In genomic region chr10:35700490-35700887, GRCh38 we compare ENCODE assay signal across 12 cellular contexts.
"Had no signal": no experiment of that assay in that cellular context is flagged by ENCODE, and none has a peak within 500 bp of the region (broad histone marks: within the 10 kb centered on the region; RNA-seq: fewer than 3 reads in every experiment).

No MANE protein-coding gene starts in this region.

- DNase-seq: activated CD4-positive, alpha-beta T cell treated with anti-CD3 and anti-CD28 coated beads, Interleukin-2, amount 10 ng/mL, durations not matched to agents 7 days and 5 days; activated gamma-delta T cell treated with Interleukin-2 at 50 U/mL for 16 hours; activated naive CD8-positive, alpha-beta T cell treated with anti-CD3 and anti-CD28 coated beads for 36 hours; amygdala; central memory CD4-positive, alpha-beta T cell; colonic mucosa; mesendoderm; nucleus accumbens had no signal

- H3K4me3 Mint-ChIP-seq: activated CD4-positive, alpha-beta T cell treated with anti-CD3 and anti-CD28 coated beads, Interleukin-2, amount 10 ng/mL, durations not matched to agents 7 days and 5 days; activated naive CD8-positive, alpha-beta T cell treated with anti-CD3 and anti-CD28 coated beads for 36 hours; brain; natural killer cell treated with Interleukin-12 subunit alpha and Interleukin-12 subunit beta and Interleukin-15 and Interleukin-18, amount 100 ng/mL, for 72 hours; stimulated activated effector memory CD8-positive, alpha-beta T cell treated with anti-CD3 and anti-CD28 coated beads, Interleukin-12 subunit alpha, Interleukin-12 subunit beta, amount 100 ng/mL, for 72 hours had no signal

- ATAC-seq: esophagus mucosa; natural killer cell treated with Interleukin-12 subunit alpha and Interleukin-12 subunit beta and Interleukin-15 and Interleukin-18, amount 100 ng/mL, for 72 hours; stimulated activated effector memory CD8-positive, alpha-beta T cell treated with anti-CD3 and anti-CD28 coated beads, Interleukin-12 subunit alpha, Interleukin-12 subunit beta, amount 100 ng/mL, for 72 hours had no signal

- H3K36me3 ChIP-seq: colonic mucosa had no signal

- H3K27me3 ChIP-seq: colonic mucosa had no signal

- H3K4me3 ChIP-seq: colonic mucosa had no signal

- H3K4me1 ChIP-seq: colonic mucosa had no signal

- H3K9me3 Mint-ChIP-seq: activated CD4-positive, alpha-beta T cell treated with anti-CD3 and anti-CD28 coated beads, Interleukin-2, amount 10 ng/mL, durations not matched to agents 7 days and 5 days; activated naive CD8-positive, alpha-beta T cell treated with anti-CD3 and anti-CD28 coated beads for 36 hours; brain; stimulated activated effector memory CD8-positive, alpha-beta T cell treated with anti-CD3 and anti-CD28 coated beads, Interleukin-12 subunit alpha, Interleukin-12 subunit beta, amount 100 ng/mL, for 72 hours had no signal

- H3K9me3 ChIP-seq: colonic mucosa had no signal

- H3K27ac Mint-ChIP-seq: activated CD4-positive, alpha-beta T cell treated with anti-CD3 and anti-CD28 coated beads, Interleukin-2, amount 10 ng/mL, durations not matched to agents 7 days and 5 days; activated naive CD8-positive, alpha-beta T cell treated with anti-CD3 and anti-CD28 coated beads for 36 hours; brain; natural killer cell treated with Interleukin-12 subunit alpha and Interleukin-12 subunit beta and Interleukin-15 and Interleukin-18, amount 100 ng/mL, for 72 hours; stimulated activated effector memory CD8-positive, alpha-beta T cell treated with anti-CD3 and anti-CD28 coated beads, Interleukin-12 subunit alpha, Interleukin-12 subunit beta, amount 100 ng/mL, for 72 hours had no signal

- H3K27ac ChIP-seq: colonic mucosa had no signal

- H3K27me3 Mint-ChIP-seq: activated CD4-positive, alpha-beta T cell treated with anti-CD3 and anti-CD28 coated beads, Interleukin-2, amount 10 ng/mL, durations not matched to agents 7 days and 5 days; activated naive CD8-positive, alpha-beta T cell treated with anti-CD3 and anti-CD28 coated beads for 36 hours had no signal

- H3K36me3 Mint-ChIP-seq: activated naive CD8-positive, alpha-beta T cell treated with anti-CD3 and anti-CD28 coated beads for 36 hours; brain; natural killer cell treated with Interleukin-12 subunit alpha and Interleukin-12 subunit beta and Interleukin-15 and Interleukin-18, amount 100 ng/mL, for 72 hours; stimulated activated effector memory CD8-positive, alpha-beta T cell treated with anti-CD3 and anti-CD28 coated beads, Interleukin-12 subunit alpha, Interleukin-12 subunit beta, amount 100 ng/mL, for 72 hours had no signal

- H3K4me1 Mint-ChIP-seq: activated CD4-positive, alpha-beta T cell treated with anti-CD3 and anti-CD28 coated beads, Interleukin-2, amount 10 ng/mL, durations not matched to agents 7 days and 5 days; activated naive CD8-positive, alpha-beta T cell treated with anti-CD3 and anti-CD28 coated beads for 36 hours; stimulated activated effector memory CD8-positive, alpha-beta T cell treated with anti-CD3 and anti-CD28 coated beads, Interleukin-12 subunit alpha, Interleukin-12 subunit beta, amount 100 ng/mL, for 72 hours had no signal
